ENCODE assay signal across 11 cellular contexts in the genomic region with DNA sequence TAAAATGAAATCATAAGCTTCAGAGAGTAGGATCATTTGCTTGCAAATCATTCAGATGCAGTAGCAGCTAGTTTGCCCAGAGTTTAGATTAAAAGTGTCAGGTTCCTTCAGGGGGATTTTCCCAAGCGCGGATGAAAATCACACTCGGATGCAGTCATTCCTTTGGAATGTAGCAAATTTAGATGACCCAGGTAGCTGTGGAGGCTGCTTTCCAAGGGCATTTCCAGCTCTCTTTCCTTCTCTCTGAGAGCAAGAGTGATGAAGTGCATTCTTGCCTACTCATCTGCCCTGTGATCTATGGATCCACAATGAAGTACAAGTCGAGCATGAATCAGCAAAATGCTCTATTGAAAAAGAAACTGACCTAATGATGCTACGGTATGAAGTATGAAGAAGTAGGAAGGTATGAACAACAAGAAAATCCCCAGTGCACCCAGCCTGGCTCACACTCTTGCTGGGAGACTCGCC.
A peak's percentile ranks its signal among the peaks of the same experiment; 100 is the strongest.
DNase-seq lines count a peak whose midpoint lies in the region; ATAC-seq, FAIRE-seq and TF ChIP-seq lines count a peak whose summit lies in the region.
"Had no signal": no experiment of that assay in that cellular context is flagged by ENCODE, and none has a peak within 500 bp of the region (broad histone marks: within the 10 kb centered on the region; RNA-seq: fewer than 3 reads in every experiment).

No MANE protein-coding gene starts in this region.

- CTCF ChIA-PET in A549 (lab: Yijun Ruan, JAX): interaction anchor here (0.7 to 1.9 kb wide), 7 partner anchors 13 to 760 kb away, joined by 3 to 9 read pairs (median 3); partner anchors contain the start of gene PLK2
- CTCF ChIA-PET in K562 (lab: Yijun Ruan, JAX; ENCODE audit: low intra/inter-chr PET ratio): no interaction called here

- H3K4me3 ChIP-seq in A549 (peak overlapping the region; percentile 17; the same call in 1 of the 3 replicates), K562 (no peak overlapping the region), keratinocyte (ENCODE audit: control insufficient read depth in 2 of 3, extremely low read depth in 1 of 3, insufficient read depth in 2 of 3, low read depth in 1 of 3, low read length in 3 of 3) (peak overlapping the region in 1 of 3 experiments; percentile 29)
- H3K4me3 ChIP-seq: lower lobe of right lung had no signal

- intact Hi-C loops in K562 (cut with micrococcal nuclease) (no loop called here), posterior cingulate gyrus (cut with DNase I) (no loop called here)

- dilution Hi-C loops in keratinocyte (cut with MboI; ENCODE audit: extremely low pct_ligation_motif_present, low sequenced_read_pairs): no loop called here

- H2AFZ ChIP-seq in K562 (ENCODE audit: low read depth, low read length): no peak overlapping the region; the same call in 1 of the 2 replicates
- H2AFZ ChIP-seq in keratinocyte (ENCODE audit: control insufficient read depth, low read length): peak overlapping the region; percentile 70

- FAIRE-seq in A549 (lab: Jason Lieb, UNC) (peak; percentile 100), K562 (lab: Jason Lieb, UNC) (no peak), keratinocyte (lab: Jason Lieb, UNC) (peak; percentile 100)

- POLR2A ChIA-PET in A549 (lab: Yijun Ruan, JAX) (interaction anchor here (0.7 to 2.1 kb wide), 9 partner anchors 24 to 962 kb away, joined by 3 to 24 read pairs (median 6); partner anchors contain the start of gene PLK2), K562 (lab: Yijun Ruan, JAX) (no interaction called here)

- H4K20me1 ChIP-seq in K562 (replicated peaks; ENCODE audit: control insufficient read depth, insufficient read depth, low read length) (no peaks in the 10 kb centered on the region), keratinocyte (ENCODE audit: control insufficient read depth, extremely low read depth, insufficient read depth, low read length) (no peaks in the 10 kb centered on the region)

- H3K9me3 ChIP-seq in A549: no peaks in the 10 kb centered on the region
- H3K9me3 ChIP-seq in K562 (replicated peaks; ENCODE audit: control insufficient read depth, insufficient read depth, low read depth, low read length): no peaks in the 10 kb centered on the region
- H3K9me3 ChIP-seq in keratinocyte (ENCODE audit: control insufficient read depth, low read depth, low read length): no peaks in the 10 kb centered on the region
- H3K9me3 ChIP-seq: lower lobe of right lung had no signal

- H3K4me1 ChIP-seq in A549 (peaks cover 36% of the 10 kb centered on the region), K562 (replicated peaks in 1 of 2; ENCODE audit: control insufficient read depth in 2 of 2, insufficient read depth in 2 of 2, low read length in 2 of 2) (no peaks in the 10 kb centered on the region), keratinocyte (ENCODE audit: control insufficient read depth, extremely low read depth, insufficient read depth, low read length) (peaks cover 27% of the 10 kb centered on the region)

- BruUV-seq in K562 (replicated peaks; lab: Mats Ljungman, UMichigan): no TSS peak

- DNase-seq in A549 (ENCODE audit: low read depth in 1 of 2, low spot score in 1 of 2) (peak; percentile 86 to 96), HT-29 (ENCODE audit: low spot score) (peak; percentile 52), K562 (ENCODE audit: extremely low read depth in 1 of 4, low spot score in 3 of 4) (no peak), keratinocyte (ENCODE audit: low read depth, low spot score) (peak; percentile 93), posterior cingulate gyrus (no peak), DMS79 (lab: John Stamatoyannopoulos, UW) (no peak)
- no peak for DNase-seq in activated T-cell treated with anti-CD3 and anti-CD28 coated beads, Interleukin-2, amount 50 U/mL, for 48 hours
- no peak for DNase-seq in effector CD8-positive, alpha-beta T cell (lab: John Stamatoyannopoulos, UW)
- DNase-seq: activated naive CD8-positive, alpha-beta T cell treated with anti-CD3 and anti-CD28 coated beads, Interleukin-2, amount 10 ng/mL, durations not matched to agents 7 days and 5 days; lower lobe of right lung; T-helper 17 cell had no signal

- H3K27ac ChIP-seq in A549: peak overlapping the region; percentile 85 to 91
- no peak overlapping the region for H3K27ac ChIP-seq in K562 (ENCODE audit: extremely low read depth, low read depth, low read length)
- H3K27ac ChIP-seq in keratinocyte (ENCODE audit: control insufficient read depth, insufficient read depth, low read length): peak overlapping the region; percentile 83
- H3K27ac ChIP-seq: lower lobe of right lung had no signal

- ATAC-seq in A549: peak; percentile 99
- ATAC-seq in K562: no peak
- ATAC-seq: T-helper 17 cell had no signal

- H3K4me2 ChIP-seq in A549 (peak overlapping the region; percentile 79), K562 (ENCODE audit: insufficient read depth, low read length) (no peak overlapping the region), keratinocyte (ENCODE audit: control insufficient read depth, extremely low read depth, insufficient read depth, low read depth, low read length) (peak overlapping the region; percentile 68)

- H3K79me2 ChIP-seq in K562 (ENCODE audit: control insufficient read depth, insufficient read depth, low read length): no peaks in the 10 kb centered on the region
- H3K79me2 ChIP-seq in keratinocyte (ENCODE audit: control insufficient read depth, insufficient read depth, low read length): no peaks in the 10 kb centered on the region

- TF ChIP-seq RAD21 in A549 (conservative IDR thresholded peaks at IDR 0.05 in 1 of 2, IDR thresholded peaks at IDR 0.05 in 1 of 2) (peak; percentile 29 to 46), K562 (CRISPR knock-in tag; conservative IDR thresholded peaks at IDR 0.05 in 1 of 2, IDR thresholded peaks at IDR 0.05 in 1 of 2) (no peak)

- no peaks in the 10 kb centered on the region for H3K36me3 ChIP-seq in K562 (ENCODE audit: control insufficient read depth, insufficient read depth, low read length)
- H3K36me3 ChIP-seq in keratinocyte (ENCODE audit: control insufficient read depth in 2 of 2, extremely low read depth in 1 of 2, insufficient read depth in 2 of 2, low read length in 2 of 2): no peaks in the 10 kb centered on the region
- H3K36me3 ChIP-seq: lower lobe of right lung had no signal

- 0% methylated on average over 6 of the region's 6 CpGs for WGBS in A549 (ENCODE audit: missing lambda C conversion rate)
- 28% methylated on average over 6 of the region's 6 CpGs for WGBS in K562 (ENCODE audit: insufficient coverage, low coverage, missing lambda C conversion rate)

- TF ChIP-seq CTCF in A549 (IDR thresholded peaks at IDR 0.05): no peak
- TF ChIP-seq CTCF in K562 (IDR thresholded peaks at IDR 0.05 in 2 of 3, conservative IDR thresholded peaks at IDR 0.05 in 1 of 3; ENCODE audit: insufficient read depth in 2 of 3, low read depth in 1 of 3, low read length in 3 of 3): no peak
- TF ChIP-seq CTCF in keratinocyte (optimal IDR thresholded peaks at IDR 0.05 in 1 of 3, IDR thresholded peaks at IDR 0.05 in 1 of 3, conservative IDR thresholded peaks at IDR 0.05 in 1 of 3; ENCODE audit: extremely low read depth in 1 of 3, insufficient read depth in 2 of 3, low read length in 3 of 3): no peak

- in situ Hi-C loops in K562 (cut with MboI): no loop called here

- peak; percentile 68 to 91; a peak in 3 of 5 replicates for TF ChIP-seq EP300 in A549 (IDR thresholded peaks at IDR 0.05)
- no peak for TF ChIP-seq EP300 in K562 (IDR thresholded peaks at IDR 0.05; ENCODE audit: low read length)

- H3K9me1 ChIP-seq in K562 (ENCODE audit: control insufficient read depth, insufficient read depth, low read length) (no peaks in the 10 kb centered on the region), keratinocyte (ENCODE audit: control insufficient read depth, extremely low read depth, insufficient read depth, low read length) (no peaks in the 10 kb centered on the region)

- H3K9ac ChIP-seq in K562 (ENCODE audit: insufficient read depth in 1 of 2, low read depth in 2 of 2, low read length in 2 of 2): no peak overlapping the region
- H3K9ac ChIP-seq in keratinocyte (ENCODE audit: control insufficient read depth, extremely low read depth, insufficient read depth, low read length): peak overlapping the region; percentile 74

- H3K27me3 ChIP-seq in K562 (ENCODE audit: control insufficient read depth in 2 of 2, insufficient read depth in 2 of 2, low read length in 2 of 2): no peaks in the 10 kb centered on the region
- H3K27me3 ChIP-seq in keratinocyte (ENCODE audit: control insufficient read depth, extremely low read depth, insufficient read depth, low read length): no peaks in the 10 kb centered on the region

- no peak for TF ChIP-seq POLR2A in A549 (IDR thresholded peaks at IDR 0.05; ENCODE audit: low read length)
- TF ChIP-seq POLR2A in K562 (conservative IDR thresholded peaks at IDR 0.05): no peak

TF ChIP-seq in A549, 52 proteins besides CTCF, POLR2A, EP300 and RAD21 (continues in another document):
- TF ChIP-seq, protein P1, sequence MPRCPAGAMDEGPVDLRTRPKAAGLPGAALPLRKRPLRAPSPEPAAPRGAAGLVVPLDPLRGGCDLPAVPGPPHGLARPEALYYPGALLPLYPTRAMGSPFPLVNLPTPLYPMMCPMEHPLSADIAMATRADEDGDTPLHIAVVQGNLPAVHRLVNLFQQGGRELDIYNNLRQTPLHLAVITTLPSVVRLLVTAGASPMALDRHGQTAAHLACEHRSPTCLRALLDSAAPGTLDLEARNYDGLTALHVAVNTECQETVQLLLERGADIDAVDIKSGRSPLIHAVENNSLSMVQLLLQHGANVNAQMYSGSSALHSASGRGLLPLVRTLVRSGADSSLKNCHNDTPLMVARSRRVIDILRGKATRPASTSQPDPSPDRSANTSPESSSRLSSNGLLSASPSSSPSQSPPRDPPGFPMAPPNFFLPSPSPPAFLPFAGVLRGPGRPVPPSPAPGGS (IDR thresholded peaks at IDR 0.05): 0 out of 3 replicates have a peak, but pooled peaks have one; percentile 61
- TF ChIP-seq HES2 (IDR thresholded peaks at IDR 0.05): no peak

TF ChIP-seq in K562, 482 proteins besides CTCF, POLR2A, EP300 and RAD21:
- TF ChIP-seq DDX20 (tag; IDR thresholded peaks at IDR 0.05; ENCODE audit: low read depth) (no peak), CSDE1 (IDR thresholded peaks at IDR 0.05) (no peak), HLTF (IDR thresholded peaks at IDR 0.05) (no peak), NFE2 (IDR thresholded peaks at IDR 0.05; ENCODE audit: low read depth) (peak; percentile 57), MAFG (tag; conservative IDR thresholded peaks at IDR 0.05) (peak; percentile 89), C11orf30 (IDR thresholded peaks at IDR 0.05; ENCODE audit: low read depth) (peak; percentile 47; the same call in 1 of the 2 replicates), ZNF316 (IDR thresholded peaks at IDR 0.05) (peak; percentile 70), NFE2L1 (tag; IDR thresholded peaks at IDR 0.05; ENCODE audit: borderline replicate concordance, low read depth) (peak; percentile 39; the same call in 1 of the 2 replicates)

Comparison
In these comparisons a context has a peak if more than half of its experiments do, and no peak if none do; other contexts are left out.
1. DNase-seq: peak in A549 (2 of 2), HT-29 (single experiment) and keratinocyte (single experiment); none in K562 (0 of 4), posterior cingulate gyrus (0 of 10), DMS79 (single experiment), activated T-cell treated with anti-CD3 and anti-CD28 coated beads, Interleukin-2, amount 50 U/mL, for 48 hours (0 of 2) and effector CD8-positive, alpha-beta T cell (single experiment).
2. Of the 35 proteins assayed by ChIP-seq in both K562 and A549: peak only in K562: none; only in A549: EP300, ESRRA, JUN, JUNB, MAFK, MAX and 2 more; in both: none; in neither: 26; mixed calls (peak in some experiments, not most) for 1.